Comparison of ENCODE assay signal across 8 cellular contexts in genomic region chr10:129031233-129032150, GRCh38.
A peak's percentile ranks its signal among the peaks of the same experiment; 100 is the strongest.
DNase-seq lines count a peak whose midpoint lies in the region; ATAC-seq, FAIRE-seq and TF ChIP-seq lines count a peak whose summit lies in the region.

No MANE protein-coding gene starts in this region.

- H3K36me3 Mint-ChIP-seq in activated naive CD4-positive, alpha-beta T cell treated with anti-CD3 and anti-CD28 coated beads, Interleukin-2, amount 50 U/mL, for 24 hours, result no peaks in the 10 kb centered on the region

- TF ChIP-seq CTCF in PC-9 (conservative IDR thresholded peaks at IDR 0.05) (peak; percentile 67), right atrium auricular region (IDR thresholded peaks at IDR 0.05) (peak; percentile 76 to 95)

- no TSS peak for BruUV-seq in PC-9 (replicated peaks; lab: Mats Ljungman, UMichigan)

- H3K4me3 ChIP-seq in PC-9 (no peak overlapping the region), right atrium auricular region (no peak overlapping the region), small intestine (ENCODE audit: low read depth in 1 of 2, low read length in 2 of 2) (no peak overlapping the region)

- H3K4me2 ChIP-seq in PC-9, result no peak overlapping the region

- H3K36me3 ChIP-seq in PC-9 (ENCODE audit: low read depth) (no peaks in the 10 kb centered on the region), right atrium auricular region (no peaks in the 10 kb centered on the region), small intestine (ENCODE audit: control insufficient read depth in 2 of 2, insufficient read depth in 2 of 2, low read length in 2 of 2) (no peaks in the 10 kb centered on the region)

- H2AFZ ChIP-seq in PC-9, result no peak overlapping the region

- no peak for FAIRE-seq in small intestine (lab: Jason Lieb, UNC)

- WGBS in small intestine, 3 donors, result 18 to 25% (median 25%) methylated on average over 18 of the region's 18 CpGs

- intact Hi-C loops in PC-9 (cut with micrococcal nuclease; ENCODE audit: unreplicated experiment), result loop anchor here (10.0 kb wide), 1 partner anchor 1093 kb away; no protein-coding TSS in a partner anchor

- no peak overlapping the region for H3K4me3 Mint-ChIP-seq in activated naive CD4-positive, alpha-beta T cell treated with anti-CD3 and anti-CD28 coated beads, Interleukin-2, amount 50 U/mL, for 24 hours

- peaks cover 25% of the 10 kb centered on the region for H3K4me1 Mint-ChIP-seq in activated naive CD4-positive, alpha-beta T cell treated with anti-CD3 and anti-CD28 coated beads, Interleukin-2, amount 50 U/mL, for 24 hours

- H3K9me3 Mint-ChIP-seq in activated naive CD4-positive, alpha-beta T cell treated with anti-CD3 and anti-CD28 coated beads, Interleukin-2, amount 50 U/mL, for 24 hours, result no peaks in the 10 kb centered on the region

- no peaks in the 10 kb centered on the region for H4K20me1 ChIP-seq in PC-9 (ENCODE audit: insufficient read depth)

- H3K4me1 ChIP-seq in PC-9 (replicated peaks; ENCODE audit: insufficient read depth) (no peaks in the 10 kb centered on the region), right atrium auricular region (no peaks in the 10 kb centered on the region), small intestine (ENCODE audit: control insufficient read depth in 2 of 2, insufficient read depth in 1 of 2, low read depth in 1 of 2, low read length in 1 of 2) (no peaks in the 10 kb centered on the region)

- peak; percentile 12 for DNase-seq in NCI-H1092 treated with DMSO at 0.1 percent for 48 hours (lab: John Stamatoyannopoulos, UW)
- no peak for DNase-seq in NCI-H1092 (lab: John Stamatoyannopoulos, UW)
- DNase-seq in PC-9, result peak in 1 of 2 experiments; percentile 25
- no peak for DNase-seq in right atrium auricular region (ENCODE audit: low spot score)
- DNase-seq in small intestine, result peak; percentile 38

- peaks cover 15% of the 10 kb centered on the region for H3K27me3 Mint-ChIP-seq in activated naive CD4-positive, alpha-beta T cell treated with anti-CD3 and anti-CD28 coated beads, Interleukin-2, amount 50 U/mL, for 24 hours

- H3K9me3 ChIP-seq in PC-9 (ENCODE audit: insufficient read depth, low read depth) (no peaks in the 10 kb centered on the region), right atrium auricular region (no peaks in the 10 kb centered on the region), small intestine (ENCODE audit: control insufficient read depth, low read depth) (no peaks in the 10 kb centered on the region)

- H3K27ac Mint-ChIP-seq in activated naive CD4-positive, alpha-beta T cell treated with anti-CD3 and anti-CD28 coated beads, Interleukin-2, amount 50 U/mL, for 24 hours, result peak overlapping the region; percentile 27

- ATAC-seq in HG02938 (IDR thresholded peaks at IDR 0.05; ENCODE audit: unreplicated experiment), result peak; percentile 54
- ATAC-seq in GM18505 (IDR thresholded peaks at IDR 0.05; ENCODE audit: unreplicated experiment), result no peak

- CTCF ChIA-PET in PC-9 (lab: Charles Lee), result no interaction called here

- H3F3A ChIP-seq in PC-9 (ENCODE audit: insufficient read depth, low read depth), result no peaks in the 10 kb centered on the region

- H3K27ac ChIP-seq in PC-9 (no peak overlapping the region), right atrium auricular region (no peak overlapping the region), small intestine (ENCODE audit: low read depth in 1 of 2, low read length in 1 of 2) (no peak overlapping the region)

- TF ChIP-seq POLR2A in GM18505 (IDR thresholded peaks at IDR 0.05; ENCODE audit: borderline replicate concordance, extremely low read depth, insufficient read depth, insufficient read length), result no peak

- H3K9me2 ChIP-seq in PC-9 (ENCODE audit: insufficient read depth), result no peaks in the 10 kb centered on the region

- no peaks in the 10 kb centered on the region for H3K79me2 ChIP-seq in PC-9 (ENCODE audit: low read depth)

- POLR2A ChIA-PET in PC-9 (lab: Charles Lee; ENCODE audit: unreplicated experiment), result no interaction called here

- peaks cover 65% of the 10 kb centered on the region for H3K27me3 ChIP-seq in PC-9 (ENCODE audit: insufficient read depth, low read depth)
- H3K27me3 ChIP-seq in right atrium auricular region, result no peaks in the 10 kb centered on the region
- peaks cover 0 to 10% of the 10 kb centered on the region in 2 donors for H3K27me3 ChIP-seq in small intestine (ENCODE audit: control insufficient read depth in 2 of 2, insufficient read depth in 2 of 2, low read length in 2 of 2)

Comparison
In these comparisons a context has a peak if more than half of its experiments do, and no peak if none do; other contexts are left out.
1. DNase-seq: peak in NCI-H1092 treated with DMSO at 0.1 percent for 48 hours (single experiment) and small intestine (single experiment); none in NCI-H1092 (single experiment) and right atrium auricular region (single experiment).